Comparison of ENCODE assay signal across 1 cellular context in the genomic region with DNA sequence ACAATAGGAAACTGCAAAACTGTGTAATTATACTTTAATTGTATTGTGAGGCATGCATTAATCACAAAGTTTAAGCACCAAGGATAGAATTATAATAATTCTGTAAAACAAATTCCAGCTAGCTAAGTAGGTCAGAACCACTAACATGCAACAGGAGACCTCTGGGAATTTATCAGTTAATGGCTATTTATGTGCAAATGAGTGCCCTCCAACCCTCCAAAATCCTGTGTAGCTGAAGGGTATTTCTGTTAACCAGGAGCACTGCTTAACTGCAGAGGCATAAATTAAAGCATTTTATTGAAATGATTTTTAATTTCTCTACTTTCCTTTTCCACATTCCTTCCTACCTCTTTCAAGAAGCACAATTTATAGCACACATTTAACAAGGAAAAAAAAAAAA.
TF ChIP-seq lines count a peak whose summit lies in the region.

No MANE protein-coding gene starts in this region.

TF ChIP-seq in WTC11, 78 proteins besides CTCF, POLR2A, EP300 and RAD21 (continued from another document):
- TF ChIP-seq, protein P1, sequence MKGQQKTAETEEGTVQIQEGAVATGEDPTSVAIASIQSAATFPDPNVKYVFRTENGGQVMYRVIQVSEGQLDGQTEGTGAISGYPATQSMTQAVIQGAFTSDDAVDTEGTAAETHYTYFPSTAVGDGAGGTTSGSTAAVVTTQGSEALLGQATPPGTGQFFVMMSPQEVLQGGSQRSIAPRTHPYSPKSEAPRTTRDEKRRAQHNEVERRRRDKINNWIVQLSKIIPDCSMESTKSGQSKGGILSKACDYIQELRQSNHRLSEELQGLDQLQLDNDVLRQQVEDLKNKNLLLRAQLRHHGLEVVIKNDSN (CRISPR knock-in tag; IDR thresholded peaks at IDR 0.05), result no peak
